ENCODE assay signal across 10 cellular contexts in genomic region chr13:46605824-46606554, GRCh38. TPM values are rescaled to one million over a fixed set of nuclear protein-coding genes. Genes with fewer than 3 reads are reported as not detected.
DNase-seq lines count a peak whose midpoint lies in the region; ATAC-seq and TF ChIP-seq lines count a peak whose summit lies in the region.
"Had no signal": no experiment of that assay in that cellular context is flagged by ENCODE, and none has a peak within 500 bp of the region (broad histone marks: within the 10 kb centered on the region; RNA-seq: fewer than 3 reads in every experiment).

No MANE protein-coding gene starts in this region.

- H3K9me3 Mint-ChIP-seq in naive B cell: no peaks in the 10 kb centered on the region
- no peaks in the 10 kb centered on the region for H3K9me3 Mint-ChIP-seq in GM23338

- no peak overlapping the region for H3K4me2 ChIP-seq in GM23338

- no peaks in the 10 kb centered on the region for H3K36me3 Mint-ChIP-seq in naive B cell
- no peaks in the 10 kb centered on the region for H3K36me3 Mint-ChIP-seq in GM23338 (ENCODE audit: low read depth)

- TF ChIP-seq CTCF in GM06990 (IDR thresholded peaks at IDR 0.05; ENCODE audit: insufficient read depth, low read length, poor library complexity, severe bottlenecking) (no peak), GM23338 (conservative IDR thresholded peaks at IDR 0.05; ENCODE audit: low read depth in 2 of 2) (no peak)

- H3K27me3 Mint-ChIP-seq in naive B cell: no peaks in the 10 kb centered on the region
- peaks cover 6% of the 10 kb centered on the region for H3K27me3 Mint-ChIP-seq in GM23338 (ENCODE audit: insufficient read depth, low read depth, poor library complexity)

- no peaks in the 10 kb centered on the region for H3K9me2 ChIP-seq in GM23338 (ENCODE audit: insufficient read depth)

- peak overlapping the region; percentile 46 to 84 (median 72) for H3K4me3 Mint-ChIP-seq in naive B cell
- no peak overlapping the region for H3K4me3 Mint-ChIP-seq in GM23338

- H3K79me2 ChIP-seq in GM23338 (replicated peaks; ENCODE audit: insufficient read depth): peaks cover 71% of the 10 kb centered on the region

- H2AFZ ChIP-seq in GM23338: no peak overlapping the region

- DNase-seq in GM06990 (ENCODE audit: extremely low read depth, insufficient read length) (peak; percentile 65), MV-4-11 (lab: John Stamatoyannopoulos, UW) (peak; percentile 83), naive B cell (peak; percentile 53), NCI-H1436 treated with DMSO at 0.1 percent for 48 hours (lab: John Stamatoyannopoulos, UW) (no peak), iPS-NIHi11 (ENCODE audit: low spot score) (no peak), GM23338 (ENCODE audit: low spot score) (no peak)
- no peak for DNase-seq in activated CD4-positive, alpha-beta T cell treated with anti-CD3 and anti-CD28 coated beads, Interleukin-2, amount 50 U/mL, for 4 hours
- DNase-seq: activated naive CD4-positive, alpha-beta T cell treated with Interleukin-2 at 50 U/mL for 16 hours; NCI-H2171 had no signal

- ATAC-seq in GM21528 (IDR thresholded peaks at IDR 0.05; ENCODE audit: low FRiP score, unreplicated experiment) (peak; percentile 47), naive B cell (ENCODE audit: low read depth in 2 of 2) (peak; percentile 86 to 90), GM23338 (no peak)

- peaks cover 13% of the 10 kb centered on the region for H3K4me1 ChIP-seq in GM23338 (ENCODE audit: insufficient read depth)

- H3F3A ChIP-seq in GM23338 (replicated peaks; ENCODE audit: low read depth): no peaks in the 10 kb centered on the region

- H3K27me3 ChIP-seq in GM06990 (replicated peaks; ENCODE audit: control insufficient read depth, insufficient read depth, low read length) (no peaks in the 10 kb centered on the region), GM23338 (ENCODE audit: insufficient read depth) (no peaks in the 10 kb centered on the region)

- H3K4me1 Mint-ChIP-seq in naive B cell (peaks cover 73 to 92% (median 91%) of the 10 kb centered on the region in 3 donors), GM23338 (peaks cover 22% of the 10 kb centered on the region)

- H3K27ac Mint-ChIP-seq in naive B cell (peak overlapping the region; percentile 84 to 99 (median 97)), GM23338 (no peak overlapping the region)

- H3K27ac ChIP-seq in GM23338 (ENCODE audit: low read depth): no peak overlapping the region

- peaks cover 4% of the 10 kb centered on the region; the same call in 1 of the 2 replicates for H4K20me1 ChIP-seq in GM23338 (replicated peaks; ENCODE audit: insufficient read depth)

- H3K4me3 ChIP-seq in GM06990 (replicated peaks; ENCODE audit: low read depth, low read length) (0 out of 2 replicates have a peak overlapping the region, but pooled peaks have one; percentile 1), GM23338 (no peak overlapping the region)

- H3K36me3 ChIP-seq in GM06990 (ENCODE audit: control insufficient read depth, insufficient read depth, low read length): no peaks in the 10 kb centered on the region; the same call in none of the 2 replicates
- no peaks in the 10 kb centered on the region for H3K36me3 ChIP-seq in GM23338 (ENCODE audit: insufficient read depth)

TF ChIP-seq in GM23338, 12 proteins besides CTCF, POLR2A, EP300 and RAD21 (continues in another document):
- TF ChIP-seq, protein P1, sequence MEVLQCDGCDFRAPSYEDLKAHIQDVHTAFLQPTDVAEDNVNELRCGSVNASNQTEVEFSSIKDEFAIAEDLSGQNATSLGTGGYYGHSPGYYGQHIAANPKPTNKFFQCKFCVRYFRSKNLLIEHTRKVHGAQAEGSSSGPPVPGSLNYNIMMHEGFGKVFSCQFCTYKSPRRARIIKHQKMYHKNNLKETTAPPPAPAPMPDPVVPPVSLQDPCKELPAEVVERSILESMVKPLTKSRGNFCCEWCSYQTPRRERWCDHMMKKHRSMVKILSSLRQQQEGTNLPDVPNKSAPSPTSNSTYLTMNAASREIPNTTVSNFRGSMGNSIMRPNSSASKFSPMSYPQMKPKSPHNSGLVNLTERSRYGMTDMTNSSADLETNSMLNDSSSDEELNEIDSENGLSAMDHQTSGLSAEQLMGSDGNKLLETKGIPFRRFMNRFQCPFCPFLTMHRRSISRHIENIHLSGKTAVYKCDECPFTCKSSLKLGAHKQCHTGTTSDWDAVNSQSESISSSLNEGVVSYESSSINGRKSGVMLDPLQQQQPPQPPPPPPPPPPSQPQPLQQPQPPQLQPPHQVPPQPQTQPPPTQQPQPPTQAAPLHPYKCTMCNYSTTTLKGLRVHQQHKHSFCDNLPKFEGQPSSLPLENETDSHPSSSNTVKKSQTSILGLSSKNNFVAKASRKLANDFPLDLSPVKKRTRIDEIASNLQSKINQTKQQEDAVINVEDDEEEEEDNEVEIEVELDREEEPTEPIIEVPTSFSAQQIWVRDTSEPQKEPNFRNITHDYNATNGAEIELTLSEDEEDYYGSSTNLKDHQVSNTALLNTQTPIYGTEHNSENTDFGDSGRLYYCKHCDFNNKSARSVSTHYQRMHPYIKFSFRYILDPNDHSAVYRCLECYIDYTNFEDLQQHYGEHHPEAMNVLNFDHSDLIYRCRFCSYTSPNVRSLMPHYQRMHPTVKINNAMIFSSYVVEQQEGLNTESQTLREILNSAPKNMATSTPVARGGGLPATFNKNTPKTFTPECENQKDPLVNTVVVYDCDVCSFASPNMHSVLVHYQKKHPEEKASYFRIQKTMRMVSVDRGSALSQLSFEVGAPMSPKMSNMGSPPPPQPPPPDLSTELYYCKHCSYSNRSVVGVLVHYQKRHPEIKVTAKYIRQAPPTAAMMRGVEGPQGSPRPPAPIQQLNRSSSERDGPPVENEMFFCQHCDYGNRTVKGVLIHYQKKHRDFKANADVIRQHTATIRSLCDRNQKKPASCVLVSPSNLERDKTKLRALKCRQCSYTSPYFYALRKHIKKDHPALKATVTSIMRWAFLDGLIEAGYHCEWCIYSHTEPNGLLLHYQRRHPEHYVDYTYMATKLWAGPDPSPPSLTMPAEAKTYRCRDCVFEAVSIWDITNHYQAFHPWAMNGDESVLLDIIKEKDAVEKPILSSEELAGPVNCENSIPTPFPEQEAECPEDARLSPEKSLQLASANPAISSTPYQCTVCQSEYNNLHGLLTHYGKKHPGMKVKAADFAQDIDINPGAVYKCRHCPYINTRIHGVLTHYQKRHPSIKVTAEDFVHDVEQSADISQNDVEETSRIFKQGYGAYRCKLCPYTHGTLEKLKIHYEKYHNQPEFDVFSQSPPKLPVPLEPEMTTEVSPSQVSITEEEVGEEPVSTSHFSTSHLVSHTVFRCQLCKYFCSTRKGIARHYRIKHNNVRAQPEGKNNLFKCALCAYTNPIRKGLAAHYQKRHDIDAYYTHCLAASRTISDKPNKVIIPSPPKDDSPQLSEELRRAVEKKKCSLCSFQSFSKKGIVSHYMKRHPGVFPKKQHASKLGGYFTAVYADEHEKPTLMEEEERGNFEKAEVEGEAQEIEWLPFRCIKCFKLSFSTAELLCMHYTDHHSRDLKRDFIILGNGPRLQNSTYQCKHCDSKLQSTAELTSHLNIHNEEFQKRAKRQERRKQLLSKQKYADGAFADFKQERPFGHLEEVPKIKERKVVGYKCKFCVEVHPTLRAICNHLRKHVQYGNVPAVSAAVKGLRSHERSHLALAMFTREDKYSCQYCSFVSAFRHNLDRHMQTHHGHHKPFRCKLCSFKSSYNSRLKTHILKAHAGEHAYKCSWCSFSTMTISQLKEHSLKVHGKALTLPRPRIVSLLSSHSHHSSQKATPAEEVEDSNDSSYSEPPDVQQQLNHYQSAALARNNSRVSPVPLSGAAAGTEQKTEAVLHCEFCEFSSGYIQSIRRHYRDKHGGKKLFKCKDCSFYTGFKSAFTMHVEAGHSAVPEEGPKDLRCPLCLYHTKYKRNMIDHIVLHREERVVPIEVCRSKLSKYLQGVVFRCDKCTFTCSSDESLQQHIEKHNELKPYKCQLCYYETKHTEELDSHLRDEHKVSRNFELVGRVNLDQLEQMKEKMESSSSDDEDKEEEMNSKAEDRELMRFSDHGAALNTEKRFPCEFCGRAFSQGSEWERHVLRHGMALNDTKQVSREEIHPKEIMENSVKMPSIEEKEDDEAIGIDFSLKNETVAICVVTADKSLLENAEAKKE (CRISPR knock-in tag; IDR thresholded peaks at IDR 0.05): no peak
- TF ChIP-seq, protein P2, sequence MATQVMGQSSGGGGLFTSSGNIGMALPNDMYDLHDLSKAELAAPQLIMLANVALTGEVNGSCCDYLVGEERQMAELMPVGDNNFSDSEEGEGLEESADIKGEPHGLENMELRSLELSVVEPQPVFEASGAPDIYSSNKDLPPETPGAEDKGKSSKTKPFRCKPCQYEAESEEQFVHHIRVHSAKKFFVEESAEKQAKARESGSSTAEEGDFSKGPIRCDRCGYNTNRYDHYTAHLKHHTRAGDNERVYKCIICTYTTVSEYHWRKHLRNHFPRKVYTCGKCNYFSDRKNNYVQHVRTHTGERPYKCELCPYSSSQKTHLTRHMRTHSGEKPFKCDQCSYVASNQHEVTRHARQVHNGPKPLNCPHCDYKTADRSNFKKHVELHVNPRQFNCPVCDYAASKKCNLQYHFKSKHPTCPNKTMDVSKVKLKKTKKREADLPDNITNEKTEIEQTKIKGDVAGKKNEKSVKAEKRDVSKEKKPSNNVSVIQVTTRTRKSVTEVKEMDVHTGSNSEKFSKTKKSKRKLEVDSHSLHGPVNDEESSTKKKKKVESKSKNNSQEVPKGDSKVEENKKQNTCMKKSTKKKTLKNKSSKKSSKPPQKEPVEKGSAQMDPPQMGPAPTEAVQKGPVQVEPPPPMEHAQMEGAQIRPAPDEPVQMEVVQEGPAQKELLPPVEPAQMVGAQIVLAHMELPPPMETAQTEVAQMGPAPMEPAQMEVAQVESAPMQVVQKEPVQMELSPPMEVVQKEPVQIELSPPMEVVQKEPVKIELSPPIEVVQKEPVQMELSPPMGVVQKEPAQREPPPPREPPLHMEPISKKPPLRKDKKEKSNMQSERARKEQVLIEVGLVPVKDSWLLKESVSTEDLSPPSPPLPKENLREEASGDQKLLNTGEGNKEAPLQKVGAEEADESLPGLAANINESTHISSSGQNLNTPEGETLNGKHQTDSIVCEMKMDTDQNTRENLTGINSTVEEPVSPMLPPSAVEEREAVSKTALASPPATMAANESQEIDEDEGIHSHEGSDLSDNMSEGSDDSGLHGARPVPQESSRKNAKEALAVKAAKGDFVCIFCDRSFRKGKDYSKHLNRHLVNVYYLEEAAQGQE (IDR thresholded peaks at IDR 0.05; ENCODE audit: unreplicated experiment): no peak
- TF ChIP-seq ETS1 (IDR thresholded peaks at IDR 0.05): no peak

RNA-seq across cellular contexts. Expression of gene LRCH1, which starts 53.0 kb away (rescaled TPM):
- 10 to 100 TPM in 3 of 6 donors, 1 to 10 TPM in 3; 6.9 to 14.0 (median 9.8) TPM for polyA plus RNA-seq in naive B cell (ENCODE audit: low read depth in 6 of 6)
- total RNA-seq in GM23338 (2014; rRNA removed; shearing (Covaris generic)): 8.0 and 9.2 TPM in 2 replicates
- polyA plus RNA-seq in GM23338 (2016; fragmentation: Nextera tagmentation; extraction: Ambion mirVana): 3.1 and 3.9 TPM in 2 replicates

Comparison
In these comparisons a context has a peak if more than half of its experiments do, and no peak if none do; other contexts are left out.
1. DNase-seq: peak in GM06990 (single experiment), MV-4-11 (single experiment) and naive B cell (single experiment); none in NCI-H1436 treated with DMSO at 0.1 percent for 48 hours (single experiment), iPS-NIHi11 (single experiment), GM23338 (single experiment) and activated CD4-positive, alpha-beta T cell treated with anti-CD3 and anti-CD28 coated beads, Interleukin-2, amount 50 U/mL, for 4 hours (0 of 2).